1 cellular context compared by ENCODE assay signal in the genomic region with DNA sequence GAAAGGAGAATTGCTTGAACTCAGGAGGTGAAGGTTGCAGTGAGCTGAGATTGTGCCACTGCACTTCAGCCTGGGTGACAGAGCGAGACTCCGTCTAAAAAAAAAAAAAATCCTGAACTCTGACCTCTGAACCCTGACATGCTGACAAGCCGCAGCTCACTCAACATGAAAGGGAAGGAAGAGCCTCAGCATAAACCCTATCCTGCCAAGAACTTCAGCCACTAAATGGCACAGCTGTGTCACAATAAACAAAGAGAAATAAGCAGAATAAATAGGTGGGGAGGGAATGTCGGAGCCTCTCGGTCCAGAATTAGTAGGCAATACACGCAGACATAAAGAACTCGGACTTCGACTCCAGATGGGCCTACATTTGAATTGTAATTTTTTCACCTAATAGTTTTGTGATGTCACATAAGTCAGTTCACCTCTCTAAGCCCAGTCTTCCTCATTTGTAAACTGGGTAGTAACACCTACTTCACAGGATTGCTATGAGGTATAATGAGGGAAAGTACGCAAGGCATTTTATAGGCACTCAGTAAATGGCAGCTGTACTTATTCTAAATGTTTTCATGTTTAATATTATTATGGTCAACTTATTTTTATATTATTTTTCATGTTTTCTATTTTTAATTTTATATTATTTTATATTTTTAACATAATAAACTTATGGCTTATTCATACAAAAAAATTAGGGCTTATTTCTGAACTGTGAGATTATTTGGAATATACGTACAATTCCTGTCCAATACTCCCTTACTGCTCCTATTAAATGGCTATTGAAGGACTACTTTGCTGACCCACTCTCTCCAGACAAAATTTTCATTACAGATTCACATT.
A peak's percentile ranks its signal among the peaks of the same experiment; 100 is the strongest.
TF ChIP-seq lines count a peak whose summit lies in the region.

No MANE protein-coding gene starts in this region.

TF ChIP-seq in HepG2, 621 proteins besides CTCF, POLR2A, EP300 and RAD21 (continued from another document):
- no peak for TF ChIP-seq CEBPZ (IDR thresholded peaks at IDR 0.05; ENCODE audit: low read length)
- 0 out of 2 replicates have a peak, but pooled peaks have one; percentile 35 for TF ChIP-seq ZNF205 (CRISPR knock-in tag; IDR thresholded peaks at IDR 0.05)
- TF ChIP-seq ZNF337 (CRISPR knock-in tag; IDR thresholded peaks at IDR 0.05; ENCODE audit: borderline replicate concordance, low read depth) = no peak
- peak; percentile 83 for TF ChIP-seq TFAP4 (IDR thresholded peaks at IDR 0.05; ENCODE audit: borderline replicate concordance, low read depth)
- TF ChIP-seq, protein P1, sequence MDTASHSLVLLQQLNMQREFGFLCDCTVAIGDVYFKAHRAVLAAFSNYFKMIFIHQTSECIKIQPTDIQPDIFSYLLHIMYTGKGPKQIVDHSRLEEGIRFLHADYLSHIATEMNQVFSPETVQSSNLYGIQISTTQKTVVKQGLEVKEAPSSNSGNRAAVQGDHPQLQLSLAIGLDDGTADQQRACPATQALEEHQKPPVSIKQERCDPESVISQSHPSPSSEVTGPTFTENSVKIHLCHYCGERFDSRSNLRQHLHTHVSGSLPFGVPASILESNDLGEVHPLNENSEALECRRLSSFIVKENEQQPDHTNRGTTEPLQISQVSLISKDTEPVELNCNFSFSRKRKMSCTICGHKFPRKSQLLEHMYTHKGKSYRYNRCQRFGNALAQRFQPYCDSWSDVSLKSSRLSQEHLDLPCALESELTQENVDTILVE (CRISPR knock-in tag; IDR thresholded peaks at IDR 0.05) = no peak
- TF ChIP-seq NR2C2 (CRISPR knock-in tag; IDR thresholded peaks at IDR 0.05; ENCODE audit: borderline replicate concordance) = peak; percentile 97
- TF ChIP-seq SOX6 (IDR thresholded peaks at IDR 0.05) = no peak
- TF ChIP-seq SOX6 (CRISPR knock-in tag; IDR thresholded peaks at IDR 0.05) = peak; percentile 47; the same call in 1 of the 2 replicates
- TF ChIP-seq, protein P2, sequence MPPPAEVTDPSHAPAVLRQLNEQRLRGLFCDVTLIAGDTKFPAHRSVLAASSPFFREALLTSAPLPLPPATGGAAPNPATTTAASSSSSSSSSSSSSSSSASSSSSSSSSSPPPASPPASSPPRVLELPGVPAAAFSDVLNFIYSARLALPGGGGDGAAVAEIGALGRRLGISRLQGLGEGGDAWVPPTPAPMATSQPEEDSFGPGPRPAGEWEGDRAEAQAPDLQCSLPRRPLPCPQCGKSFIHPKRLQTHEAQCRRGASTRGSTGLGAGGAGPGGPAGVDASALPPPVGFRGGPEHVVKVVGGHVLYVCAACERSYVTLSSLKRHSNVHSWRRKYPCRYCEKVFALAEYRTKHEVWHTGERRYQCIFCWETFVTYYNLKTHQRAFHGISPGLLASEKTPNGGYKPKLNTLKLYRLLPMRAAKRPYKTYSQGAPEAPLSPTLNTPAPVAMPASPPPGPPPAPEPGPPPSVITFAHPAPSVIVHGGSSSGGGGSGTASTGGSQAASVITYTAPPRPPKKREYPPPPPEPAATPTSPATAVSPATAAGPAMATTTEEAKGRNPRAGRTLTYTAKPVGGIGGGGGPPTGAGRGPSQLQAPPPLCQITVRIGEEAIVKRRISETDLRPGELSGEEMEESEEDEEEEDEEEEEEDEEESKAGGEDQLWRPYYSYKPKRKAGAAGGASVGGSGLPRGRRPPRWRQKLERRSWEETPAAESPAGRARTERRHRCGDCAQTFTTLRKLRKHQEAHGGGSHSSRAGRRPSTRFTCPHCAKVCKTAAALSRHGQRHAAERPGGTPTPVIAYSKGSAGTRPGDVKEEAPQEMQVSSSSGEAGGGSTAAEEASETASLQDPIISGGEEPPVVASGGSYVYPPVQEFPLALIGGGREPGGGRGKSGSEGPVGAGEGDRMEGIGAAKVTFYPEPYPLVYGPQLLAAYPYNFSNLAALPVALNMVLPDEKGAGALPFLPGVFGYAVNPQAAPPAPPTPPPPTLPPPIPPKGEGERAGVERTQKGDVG (CRISPR knock-in tag; IDR thresholded peaks at IDR 0.05; ENCODE audit: borderline replicate concordance) = no peak
- no peak for TF ChIP-seq ZNF709 (CRISPR knock-in tag; IDR thresholded peaks at IDR 0.05)
- TF ChIP-seq TCF7 (IDR thresholded peaks at IDR 0.05; ENCODE audit: low read depth) = peak; percentile 83
- TF ChIP-seq MIER2 (CRISPR knock-in tag; IDR thresholded peaks at IDR 0.05) = no peak
- TF ChIP-seq, protein P3, sequence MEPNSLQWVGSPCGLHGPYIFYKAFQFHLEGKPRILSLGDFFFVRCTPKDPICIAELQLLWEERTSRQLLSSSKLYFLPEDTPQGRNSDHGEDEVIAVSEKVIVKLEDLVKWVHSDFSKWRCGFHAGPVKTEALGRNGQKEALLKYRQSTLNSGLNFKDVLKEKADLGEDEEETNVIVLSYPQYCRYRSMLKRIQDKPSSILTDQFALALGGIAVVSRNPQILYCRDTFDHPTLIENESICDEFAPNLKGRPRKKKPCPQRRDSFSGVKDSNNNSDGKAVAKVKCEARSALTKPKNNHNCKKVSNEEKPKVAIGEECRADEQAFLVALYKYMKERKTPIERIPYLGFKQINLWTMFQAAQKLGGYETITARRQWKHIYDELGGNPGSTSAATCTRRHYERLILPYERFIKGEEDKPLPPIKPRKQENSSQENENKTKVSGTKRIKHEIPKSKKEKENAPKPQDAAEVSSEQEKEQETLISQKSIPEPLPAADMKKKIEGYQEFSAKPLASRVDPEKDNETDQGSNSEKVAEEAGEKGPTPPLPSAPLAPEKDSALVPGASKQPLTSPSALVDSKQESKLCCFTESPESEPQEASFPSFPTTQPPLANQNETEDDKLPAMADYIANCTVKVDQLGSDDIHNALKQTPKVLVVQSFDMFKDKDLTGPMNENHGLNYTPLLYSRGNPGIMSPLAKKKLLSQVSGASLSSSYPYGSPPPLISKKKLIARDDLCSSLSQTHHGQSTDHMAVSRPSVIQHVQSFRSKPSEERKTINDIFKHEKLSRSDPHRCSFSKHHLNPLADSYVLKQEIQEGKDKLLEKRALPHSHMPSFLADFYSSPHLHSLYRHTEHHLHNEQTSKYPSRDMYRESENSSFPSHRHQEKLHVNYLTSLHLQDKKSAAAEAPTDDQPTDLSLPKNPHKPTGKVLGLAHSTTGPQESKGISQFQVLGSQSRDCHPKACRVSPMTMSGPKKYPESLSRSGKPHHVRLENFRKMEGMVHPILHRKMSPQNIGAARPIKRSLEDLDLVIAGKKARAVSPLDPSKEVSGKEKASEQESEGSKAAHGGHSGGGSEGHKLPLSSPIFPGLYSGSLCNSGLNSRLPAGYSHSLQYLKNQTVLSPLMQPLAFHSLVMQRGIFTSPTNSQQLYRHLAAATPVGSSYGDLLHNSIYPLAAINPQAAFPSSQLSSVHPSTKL (CRISPR knock-in tag; IDR thresholded peaks at IDR 0.05) = peak; percentile 59
- no peak for TF ChIP-seq PREB (CRISPR knock-in tag; IDR thresholded peaks at IDR 0.05)
- TF ChIP-seq POLR2AphosphoS2 (IDR thresholded peaks at IDR 0.05; ENCODE audit: low read depth, low read length) = no peak
